In the genomic region with DNA sequence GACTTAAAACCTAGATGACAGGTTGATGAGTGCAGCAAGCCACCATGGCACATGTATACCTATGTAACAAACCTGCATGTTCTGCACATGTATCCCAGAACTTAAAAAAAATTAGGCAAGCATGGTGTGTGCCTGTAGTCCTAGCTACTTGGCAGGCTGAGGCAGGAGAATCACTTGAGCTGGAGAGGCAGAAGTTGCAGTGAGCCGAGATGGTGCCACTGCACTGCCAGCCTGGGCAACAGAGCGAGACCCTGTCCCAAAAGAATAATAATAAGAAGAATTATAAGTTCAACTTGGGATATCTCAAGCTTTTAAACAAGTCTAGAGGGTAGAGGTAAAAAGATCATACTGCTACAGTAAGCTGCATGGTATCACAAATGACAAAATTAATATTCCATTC, we compare ENCODE assay signal across 31 cellular contexts. TPM values are rescaled to one million over a fixed set of nuclear protein-coding genes. Genes with fewer than 3 reads are reported as not detected.
A peak's percentile ranks its signal among the peaks of the same experiment; 100 is the strongest.
DNase-seq lines count a peak whose midpoint lies in the region; ATAC-seq and TF ChIP-seq lines count a peak whose summit lies in the region.
"Had no signal": no experiment of that assay in that cellular context is flagged by ENCODE, and none has a peak within 500 bp of the region (broad histone marks: within the 10 kb centered on the region; RNA-seq: fewer than 3 reads in every experiment).

No MANE protein-coding gene starts in this region.

- H3K27ac ChIP-seq in subcutaneous abdominal adipose tissue (ENCODE audit: low read depth, low read length): peak overlapping the region; percentile 57
- H3K27ac ChIP-seq: 22Rv1, C4-2B, HL-60, SJCRH30 had no signal

- no peak overlapping the region for H3K4me3 ChIP-seq in subcutaneous abdominal adipose tissue (ENCODE audit: low read depth in 1 of 5, low read length in 5 of 5)
- H3K4me3 ChIP-seq: GM12878, HAP-1, SJCRH30 had no signal

- TF ChIP-seq CTCF in HFFc6 (IDR thresholded peaks at IDR 0.05) (no peak), chondrocyte (IDR thresholded peaks at IDR 0.05) (no peak)

- no peaks in the 10 kb centered on the region for H3K9me3 Mint-ChIP-seq in activated CD8-positive, alpha-beta memory T cell treated with anti-CD3 and anti-CD28 coated beads, Interleukin-2, amount 10 ng/mL, durations not matched to agents 7 days and 5 days (ENCODE audit: low read depth)
- H3K9me3 Mint-ChIP-seq in HFFc6: no peaks in the 10 kb centered on the region
- H3K9me3 Mint-ChIP-seq in chondrocyte (ENCODE audit: low read depth): no peaks in the 10 kb centered on the region
- no peaks in the 10 kb centered on the region for H3K9me3 Mint-ChIP-seq in activated T-cell treated with anti-CD3 and anti-CD28 coated beads, Interleukin-2, amount 50 U/mL, for 72 hours
- H3K9me3 Mint-ChIP-seq: CD8-positive, alpha-beta T cell; IgD-negative memory B cell had no signal

- no peaks in the 10 kb centered on the region for H3K9me3 ChIP-seq in subcutaneous abdominal adipose tissue (ENCODE audit: control insufficient read depth in 5 of 5, low read length in 5 of 5)
- H3K9me3 ChIP-seq: Caco-2, HAP-1, SJCRH30 had no signal

- H3K27ac Mint-ChIP-seq in activated CD8-positive, alpha-beta memory T cell treated with anti-CD3 and anti-CD28 coated beads, Interleukin-2, amount 10 ng/mL, durations not matched to agents 7 days and 5 days: peak overlapping the region; percentile 16
- H3K27ac Mint-ChIP-seq in HFFc6 (0 out of 2 replicates have a peak overlapping the region, but pooled peaks have one; percentile 67), chondrocyte (ENCODE audit: unreplicated experiment) (peak overlapping the region; percentile 78)
- no peak overlapping the region for H3K27ac Mint-ChIP-seq in activated T-cell treated with anti-CD3 and anti-CD28 coated beads, Interleukin-2, amount 50 U/mL, for 72 hours
- H3K27ac Mint-ChIP-seq: B cell; CD8-positive, alpha-beta T cell had no signal

- H3K36me3 Mint-ChIP-seq in activated CD8-positive, alpha-beta memory T cell treated with anti-CD3 and anti-CD28 coated beads, Interleukin-2, amount 10 ng/mL, durations not matched to agents 7 days and 5 days: peaks cover 63% of the 10 kb centered on the region
- H3K36me3 Mint-ChIP-seq in HFFc6 (ENCODE audit: low read depth) (peaks cover 9% of the 10 kb centered on the region; the same call in 1 of the 2 replicates), chondrocyte (ENCODE audit: low read depth) (no peaks in the 10 kb centered on the region)
- H3K36me3 Mint-ChIP-seq in activated T-cell treated with anti-CD3 and anti-CD28 coated beads, Interleukin-2, amount 50 U/mL, for 72 hours (ENCODE audit: insufficient read depth in 2 of 2): peaks cover 16 to 72% of the 10 kb centered on the region in 2 donors
- H3K36me3 Mint-ChIP-seq: CD8-positive, alpha-beta T cell; IgD-negative memory B cell had no signal

- in situ Hi-C loops in KBM-7 (cut with MboI; ENCODE audit: low pct_unique_long_range_greater_than_20kb, low sequenced_read_pairs): no loop called here

- H3K36me3 ChIP-seq in subcutaneous abdominal adipose tissue (ENCODE audit: control insufficient read depth in 5 of 5, insufficient read depth in 5 of 5, low read length in 5 of 5): no peaks in the 10 kb centered on the region

- no peak overlapping the region for H3K4me3 Mint-ChIP-seq in activated CD8-positive, alpha-beta memory T cell treated with anti-CD3 and anti-CD28 coated beads, Interleukin-2, amount 10 ng/mL, durations not matched to agents 7 days and 5 days
- no peak overlapping the region for H3K4me3 Mint-ChIP-seq in HFFc6
- H3K4me3 Mint-ChIP-seq in chondrocyte (ENCODE audit: unreplicated experiment): no peak overlapping the region
- no peak overlapping the region for H3K4me3 Mint-ChIP-seq in activated T-cell treated with anti-CD3 and anti-CD28 coated beads, Interleukin-2, amount 50 U/mL, for 72 hours
- H3K4me3 Mint-ChIP-seq: B cell; CD8-positive, alpha-beta T cell; IgD-negative memory B cell had no signal

- no peak overlapping the region for H3K9ac ChIP-seq in subcutaneous abdominal adipose tissue (ENCODE audit: low read length in 5 of 5)

- ATAC-seq in activated CD8-positive, alpha-beta memory T cell treated with anti-CD3 and anti-CD28 coated beads, Interleukin-2, amount 10 ng/mL, durations not matched to agents 7 days and 5 days: no peak
- ATAC-seq in activated T-cell treated with anti-CD3 and anti-CD28 coated beads, Interleukin-2, amount 50 U/mL, for 72 hours (replicated peaks in 1 of 2): no peak
- ATAC-seq: CD8-positive, alpha-beta T cell; GM12878; PC-3 had no signal

- H3K27me3 ChIP-seq in subcutaneous abdominal adipose tissue (ENCODE audit: control insufficient read depth in 5 of 5, insufficient read depth in 4 of 5, low read length in 5 of 5): no peaks in the 10 kb centered on the region
- H3K27me3 ChIP-seq: SJCRH30 had no signal

- DNase-seq in activated CD8-positive, alpha-beta memory T cell treated with anti-CD3 and anti-CD28 coated beads, Interleukin-2, amount 10 ng/mL, durations not matched to agents 7 days and 5 days: no peak
- no peak for DNase-seq in activated CD8-positive, alpha-beta memory T cell treated with anti-CD3 and anti-CD28 coated beads for 24 hours
- no peak for DNase-seq in HFFc6
- DNase-seq in chondrocyte (ENCODE audit: low spot score): no peak
- no peak for DNase-seq in activated T-cell treated with anti-CD3 and anti-CD28 coated beads, Interleukin-2, amount 50 U/mL, for 72 hours
- DNase-seq in KBM-7: no peak
- DNase-seq: Caco-2; CD8-positive, alpha-beta T cell; DMS 273 treated with DMSO at 0.1 percent for 48 hours; DMS79; EL; GDM1; GOT3; Karpas-422; NCI-H1092 treated with DMSO at 0.1 percent for 48 hours; NCI-H146; NCI-H1930; NCI-H2107; NCI-H446; NCI-H524 treated with DMSO at 0.1 percent for 48 hours; NCI-H774; PC-3; SJCRH30 had no signal

- no peaks in the 10 kb centered on the region for H3K27me3 Mint-ChIP-seq in activated CD8-positive, alpha-beta memory T cell treated with anti-CD3 and anti-CD28 coated beads, Interleukin-2, amount 10 ng/mL, durations not matched to agents 7 days and 5 days
- H3K27me3 Mint-ChIP-seq in HFFc6 (ENCODE audit: insufficient read depth): peaks cover 2% of the 10 kb centered on the region
- no peaks in the 10 kb centered on the region for H3K27me3 Mint-ChIP-seq in chondrocyte (ENCODE audit: low read depth)
- no peaks in the 10 kb centered on the region for H3K27me3 Mint-ChIP-seq in activated T-cell treated with anti-CD3 and anti-CD28 coated beads, Interleukin-2, amount 50 U/mL, for 72 hours (ENCODE audit: low read depth)
- H3K27me3 Mint-ChIP-seq: B cell, IgD-negative memory B cell had no signal

- H3K4me1 ChIP-seq in subcutaneous abdominal adipose tissue (ENCODE audit: control insufficient read depth in 5 of 5, insufficient read depth in 5 of 5, low read length in 5 of 5): peaks cover 2 to 33% (median 32%) of the 10 kb centered on the region in 5 donors
- H3K4me1 ChIP-seq: Caco-2, HAP-1 had no signal

- peaks cover 26% of the 10 kb centered on the region for H3K4me1 Mint-ChIP-seq in activated CD8-positive, alpha-beta memory T cell treated with anti-CD3 and anti-CD28 coated beads, Interleukin-2, amount 10 ng/mL, durations not matched to agents 7 days and 5 days
- H3K4me1 Mint-ChIP-seq in HFFc6 (ENCODE audit: low read depth): peaks cover 29% of the 10 kb centered on the region
- H3K4me1 Mint-ChIP-seq in chondrocyte (ENCODE audit: low read depth): peaks cover 50% of the 10 kb centered on the region
- H3K4me1 Mint-ChIP-seq in activated T-cell treated with anti-CD3 and anti-CD28 coated beads, Interleukin-2, amount 50 U/mL, for 72 hours (ENCODE audit: low read depth): peaks cover 26% of the 10 kb centered on the region
- H3K4me1 Mint-ChIP-seq: B cell had no signal

- CTCF ChIA-PET in activated CD8-positive, alpha-beta memory T cell treated with anti-CD3 and anti-CD28 coated beads, Interleukin-2, amount 10 ng/mL, durations not matched to agents 7 days and 5 days (lab: Charles Lee): interaction anchor here (0.9 to 31.0 kb wide), 4 partner anchors 9 to 96 kb away, joined by 3 to 433 read pairs (median 5); a partner anchor contains a TSS

RNA-seq across cellular contexts. Expression of a gene that starts 9.8 kb away (rescaled TPM):
- total RNA-seq in activated CD8-positive, alpha-beta memory T cell treated with anti-CD3 and anti-CD28 coated beads, Interleukin-2, amount 10 ng/mL, durations not matched to agents 7 days and 5 days: 100 to 1,000 TPM; 109 to 111 TPM
- 10 to 100 TPM; 16.9 to 36.0 (median 31.5) TPM for total RNA-seq in HFFc6 (2021; fragmentation: NEBNext Ultra II Directional; extraction: Animal tissue kit (Norgen Biotek cat#: 25700))
- total RNA-seq in chondrocyte: 8.5 to 33.1 TPM (median 9.9 TPM) in 3 replicates
- 10 to 100 TPM; 86.2 to 92.6 TPM for total RNA-seq in activated T-cell treated with anti-CD3 and anti-CD28 coated beads, Interleukin-2, amount 50 U/mL, for 72 hours

RNA-seq across cellular contexts. Expression of a gene that starts 11.5 kb away (rescaled TPM):
- total RNA-seq in activated CD8-positive, alpha-beta memory T cell treated with anti-CD3 and anti-CD28 coated beads, Interleukin-2, amount 10 ng/mL, durations not matched to agents 7 days and 5 days: 10 to 100 TPM; 29.9 to 39.5 TPM
- total RNA-seq in HFFc6 (2021; fragmentation: NEBNext Ultra II Directional; extraction: Animal tissue kit (Norgen Biotek cat#: 25700)): 10 to 100 TPM; 27.1 to 32.2 (median 28.8) TPM
- total RNA-seq in chondrocyte: 59.2 to 65.7 TPM (median 61.2 TPM) in 3 replicates
- total RNA-seq in activated T-cell treated with anti-CD3 and anti-CD28 coated beads, Interleukin-2, amount 50 U/mL, for 72 hours: 10 to 100 TPM; 33.4 to 45.2 TPM
